ENCODE assay signal across 9 cellular contexts in the genomic region with DNA sequence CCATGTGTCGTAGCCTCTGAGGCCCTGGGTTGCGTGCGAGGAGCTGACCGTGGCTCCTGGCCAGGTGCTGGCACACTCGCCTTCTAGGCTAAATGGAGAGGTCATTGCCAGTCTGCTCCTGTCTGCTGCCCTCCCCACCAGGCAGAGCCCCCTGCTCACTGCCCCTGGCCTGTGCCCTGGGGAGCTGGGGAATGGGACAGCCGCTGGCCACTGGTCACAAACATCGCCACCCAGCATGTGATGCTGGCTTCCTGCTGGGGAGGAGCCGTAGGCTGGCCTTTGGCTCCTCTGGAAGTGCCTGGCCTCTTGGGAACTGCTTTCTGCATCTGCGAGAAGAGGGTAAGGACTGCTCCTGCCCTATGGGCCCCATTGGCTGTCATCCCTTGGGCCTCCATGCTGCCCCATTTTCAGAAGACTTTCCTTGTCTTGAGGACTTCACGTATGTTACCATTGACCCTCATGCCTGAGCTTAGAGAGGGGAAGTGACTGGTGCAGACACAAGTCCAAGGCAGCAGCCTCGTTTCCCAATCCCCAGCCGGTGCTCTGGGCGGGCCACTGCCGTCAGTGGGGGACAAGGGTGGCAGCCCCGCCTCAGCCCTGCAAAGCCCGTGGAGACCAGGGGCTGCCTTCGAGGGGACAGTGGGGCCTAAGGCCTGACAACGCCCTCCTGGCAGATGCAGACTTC. TPM values are rescaled to one million over a fixed set of nuclear protein-coding genes. Genes with fewer than 3 reads are reported as not detected.
DNase-seq lines count a peak whose midpoint lies in the region; ATAC-seq, FAIRE-seq and TF ChIP-seq lines count a peak whose summit lies in the region.
"Had no signal": no experiment of that assay in that cellular context is flagged by ENCODE, and none has a peak within 500 bp of the region (broad histone marks: within the 10 kb centered on the region; RNA-seq: fewer than 3 reads in every experiment).

No MANE protein-coding gene starts in this region.

- intact Hi-C loops in cardiac septum (cut with DNase I) = no loop called here
- intact Hi-C loops in pancreas (cut with DNase I) = no loop called here

- 43 to 52% methylated on average over 18 of the region's 18 CpGs for whole genome bisulfite sequencing in pancreas, 2 donors

- FAIRE-seq in pancreas (lab: Jason Lieb, UNC) = no peak

- H3K27me3 ChIP-seq in BLaER1 treated with 17β-estradiol and CSF1 and Interleukin-3, amounts not matched to agents 10 nM and 100 nM = no peaks in the 10 kb centered on the region
- H3K27me3 ChIP-seq in Peyer's patch (peaks cover 0 to 18% of the 10 kb centered on the region in 2 donors), pancreas (no peaks in the 10 kb centered on the region)

- ATAC-seq in pancreas (peak in 3 of 4 donors; percentile 8 to 25 (median 19)), HG03457 (IDR thresholded peaks at IDR 0.05; ENCODE audit: unreplicated experiment) (no peak)

- no peaks in the 10 kb centered on the region for H3K9me3 ChIP-seq in BLaER1 treated with 17β-estradiol and CSF1 and Interleukin-3, amounts not matched to agents 10 nM and 100 nM (replicated peaks in 1 of 11)
- H3K9me3 ChIP-seq in Peyer's patch = no peaks in the 10 kb centered on the region
- no peaks in the 10 kb centered on the region for H3K9me3 ChIP-seq in pancreas

- TF ChIP-seq POLR2A in Peyer's patch (IDR thresholded peaks at IDR 0.05) = no peak

- peak overlapping the region; percentile 89 to 100 (median 98) for H3K4me2 ChIP-seq in BLaER1 treated with 17β-estradiol and CSF1 and Interleukin-3, amounts not matched to agents 10 nM and 100 nM

- TF ChIP-seq CTCF in Peyer's patch (IDR thresholded peaks at IDR 0.05) = no peak
- no peak for TF ChIP-seq CTCF in pancreas (IDR thresholded peaks at IDR 0.05)

- peaks cover 3 to 18% (median 9%) of the 10 kb centered on the region in 11 experiments; a peak in 20 of 22 replicates for H3K36me3 ChIP-seq in BLaER1 treated with 17β-estradiol and CSF1 and Interleukin-3, amounts not matched to agents 10 nM and 100 nM
- H3K36me3 ChIP-seq in Peyer's patch = no peaks in the 10 kb centered on the region
- no peaks in the 10 kb centered on the region for H3K36me3 ChIP-seq in pancreas

- peaks cover 14 to 26% (median 24%) of the 10 kb centered on the region in 11 experiments; a peak in 21 of 22 replicates for H4K20me1 ChIP-seq in BLaER1 treated with 17β-estradiol and CSF1 and Interleukin-3, amounts not matched to agents 10 nM and 100 nM

- peak overlapping the region in 3 of 10 experiments; percentile 6 to 31 (median 31); a peak in 4 of 20 replicates for H3K4me3 ChIP-seq in BLaER1 treated with 17β-estradiol and CSF1 and Interleukin-3, amounts not matched to agents 10 nM and 100 nM
- H3K4me3 ChIP-seq in Peyer's patch (peak overlapping the region in 2 of 4 donors; percentile 26 to 63), pancreas (peak overlapping the region in 1 of 4 donors; percentile 59)

- peak overlapping the region in 9 of 11 experiments; percentile 18 to 96 (median 93); a peak in 16 of 22 replicates for H3K9ac ChIP-seq in BLaER1 treated with 17β-estradiol and CSF1 and Interleukin-3, amounts not matched to agents 10 nM and 100 nM

- H3K27ac ChIP-seq in BLaER1 treated with 17β-estradiol and CSF1 and Interleukin-3, amounts not matched to agents 10 nM and 100 nM = peak overlapping the region; percentile 6 to 98 (median 95); a peak in 20 of 22 replicates
- peak overlapping the region; percentile 77 to 95 (median 86) for H3K27ac ChIP-seq in Peyer's patch
- peak overlapping the region; percentile 58 to 90 (median 76) for H3K27ac ChIP-seq in pancreas

- DNase-seq in Peyer's patch (peak in 1 of 3 donors; percentile 66), cardiac septum (ENCODE audit: low spot score) (peak; percentile 88), pancreas (peak in 2 of 6 donors; percentile 47 to 72), foreskin melanocyte (no peak), NCI-H2227 treated with DMSO at 0.1 percent for 48 hours (lab: John Stamatoyannopoulos, UW) (no peak), NCI-H1930 (lab: John Stamatoyannopoulos, UW) (no peak)
- DNase-seq: activated CD8-positive, alpha-beta memory T cell treated with anti-CD3 and anti-CD28 coated beads, Interleukin-2, amount 50 U/mL, for 4 hours had no signal

- peaks cover 83 to 92% (median 90%) of the 10 kb centered on the region in 10 experiments for H3K4me1 ChIP-seq in BLaER1 treated with 17β-estradiol and CSF1 and Interleukin-3, amounts not matched to agents 10 nM and 100 nM
- H3K4me1 ChIP-seq in Peyer's patch (peaks cover 0 to 56% (median 15%) of the 10 kb centered on the region in 4 donors), pancreas (peaks cover 0 to 23% (median 2%) of the 10 kb centered on the region in 3 donors)

RNA-seq across cellular contexts. Expression of gene TNFAIP2, which starts 2.0 kb away (rescaled TPM):
- total RNA-seq in Peyer's patch = 10 to 100 TPM; 10.5 to 94.9 (median 31.1) TPM
- total RNA-seq in cardiac septum = 31.3 TPM
- 100 to 1,000 TPM in 1 of 6 donors, 10 to 100 TPM in 3, 1 to 10 TPM in 2; 7.0 to 188 (median 27.7) TPM for total RNA-seq in pancreas
- polyA plus RNA-seq in pancreas = 100 to 1,000 TPM; 123 to 288 TPM

RNA-seq across cellular contexts. Expression of gene EXOC3L4, which starts 26.8 kb away (rescaled TPM):
- total RNA-seq in Peyer's patch (10 to 100 TPM; 20.6 to 69.5 (median 34.1) TPM), cardiac septum (0.46 TPM), pancreas (1 to 10 TPM in 4 of 6 donors, under 1 TPM in 2; 0.63 to 6.2 (median 1.3) TPM)
- polyA plus RNA-seq in pancreas = 1 to 10 TPM; 5.0 to 8.9 TPM

RNA-seq across cellular contexts. Expression of gene LBHD2, which starts 37.3 kb away (rescaled TPM):
- total RNA-seq in Peyer's patch (not detected), cardiac septum (not detected), pancreas (not detected)
- not detected for polyA plus RNA-seq in pancreas
